9 cellular contexts compared by ENCODE assay signal in the genomic region with DNA sequence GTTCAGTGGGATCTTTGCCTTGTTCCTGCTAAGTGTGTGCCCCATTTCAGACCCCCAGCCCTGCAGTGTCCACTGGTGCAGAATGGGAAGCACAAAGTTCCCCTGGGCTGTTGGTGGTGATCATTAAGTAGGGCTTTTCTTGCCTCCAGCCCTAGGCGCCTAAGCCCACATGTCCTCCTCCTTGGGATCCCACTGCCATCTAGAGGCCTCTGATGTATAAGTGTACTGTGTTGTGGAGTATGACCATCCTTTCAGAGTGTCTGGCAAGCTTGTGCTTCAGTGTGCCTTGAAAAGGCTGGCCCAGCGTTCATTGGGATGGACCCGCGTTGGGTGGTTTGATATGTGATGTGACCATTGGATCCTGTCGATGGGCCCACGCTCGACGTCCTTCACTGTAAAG.
DNase-seq lines count a peak whose midpoint lies in the region; ATAC-seq, FAIRE-seq and TF ChIP-seq lines count a peak whose summit lies in the region.
"Had no signal": no experiment of that assay in that cellular context is flagged by ENCODE, and none has a peak within 500 bp of the region (broad histone marks: within the 10 kb centered on the region; RNA-seq: fewer than 3 reads in every experiment).

No MANE protein-coding gene starts in this region.

- peaks cover 5% of the 10 kb centered on the region for H3F3A ChIP-seq in SK-N-SH (replicated peaks; ENCODE audit: insufficient read depth)

- TF ChIP-seq EP300 in SK-N-SH (IDR thresholded peaks at IDR 0.05; ENCODE audit: borderline replicate concordance in 1 of 2, low read depth in 1 of 2, low read length in 1 of 2) = no peak

- TF ChIP-seq POLR2A in GM12891 (IDR thresholded peaks at IDR 0.05; ENCODE audit: low read depth, low read length) = no peak

- peak; percentile 40; the same call in 1 of the 2 replicates for TF ChIP-seq RAD21 in SK-N-SH (IDR thresholded peaks at IDR 0.05; ENCODE audit: low read length)

- H3K36me3 ChIP-seq in SK-N-SH (replicated peaks in 1 of 2; ENCODE audit: control insufficient read depth in 1 of 2, insufficient read depth in 2 of 2, low read length in 1 of 2) = peaks cover 3 to 25% of the 10 kb centered on the region in 2 experiments

- FAIRE-seq in GM12891 (lab: Jason Lieb, UNC) = no peak
- FAIRE-seq: H54 had no signal

- no peak overlapping the region for H3K4me3 ChIP-seq in AG09309 (ENCODE audit: control insufficient read depth, low read depth, low read length)
- H3K4me3 ChIP-seq in SK-N-SH (ENCODE audit: low read depth in 2 of 2, low read length in 1 of 2) = no peak overlapping the region

- no peaks in the 10 kb centered on the region for H4K20me1 ChIP-seq in SK-N-SH (ENCODE audit: insufficient read depth)

- intact Hi-C loops in left ventricle myocardium superior (cut with micrococcal nuclease) = no loop called here

- H3K4me2 ChIP-seq in SK-N-SH = no peak overlapping the region

- H3K27ac ChIP-seq in SK-N-SH (ENCODE audit: low read depth in 2 of 2, low read length in 1 of 2) = no peak overlapping the region

- POLR2A ChIA-PET in SK-N-SH (lab: Yijun Ruan, JAX) = no interaction called here

- 0 out of 2 replicates have a peak, but pooled peaks cover 12% of the 10 kb centered on the region for H3K9me3 ChIP-seq in SK-N-SH

- no peaks in the 10 kb centered on the region for H3K4me1 ChIP-seq in SK-N-SH (ENCODE audit: control insufficient read depth in 1 of 2, insufficient read depth in 2 of 2, low read depth in 1 of 2, low read length in 1 of 2)

- TF ChIP-seq CTCF in AG09309 (IDR thresholded peaks at IDR 0.05; ENCODE audit: control insufficient read depth, insufficient read depth, low read depth, low read length, missing control alignments) (peak; percentile 54), GM12873 (IDR thresholded peaks at IDR 0.05; ENCODE audit: insufficient read depth, low read depth, low read length, missing control alignments) (peak; percentile 37), SK-N-SH (IDR thresholded peaks at IDR 0.05) (no peak)

- peaks cover 23% of the 10 kb centered on the region for H3K79me2 ChIP-seq in SK-N-SH (ENCODE audit: insufficient read depth)

- no peak overlapping the region for H3K9ac ChIP-seq in SK-N-SH

- ATAC-seq in left ventricle myocardium superior (peak; percentile 74), GM21423 (IDR thresholded peaks at IDR 0.05; ENCODE audit: unreplicated experiment) (no peak)

- 90% methylated on average over 4 of the region's 8 CpGs for WGBS in SK-N-SH (ENCODE audit: low lambda C conversion rate)

- CTCF ChIA-PET in SK-N-SH (lab: Yijun Ruan, JAX) = interaction anchor here (0.9 to 1.6 kb wide), 4 partner anchors 10 to 132 kb away, joined by 3 to 5 read pairs (median 4); no protein-coding TSS in a partner anchor

- H3K9me2 ChIP-seq in SK-N-SH = no peaks in the 10 kb centered on the region

- H3K27me3 ChIP-seq in SK-N-SH (ENCODE audit: insufficient read depth) = no peaks in the 10 kb centered on the region

- no peak overlapping the region for H2AFZ ChIP-seq in SK-N-SH (ENCODE audit: low read depth)

- DNase-seq in AG09309 (ENCODE audit: low read depth) (peak; percentile 16), SK-N-SH (no peak), left ventricle myocardium superior (no peak), AML-193 (lab: John Stamatoyannopoulos, UW) (no peak), GM12891 (ENCODE audit: insufficient read length, low spot score) (no peak), NCI-H1417 treated with DMSO at 0.1 percent for 48 hours (lab: John Stamatoyannopoulos, UW) (no peak)

TF ChIP-seq in SK-N-SH, 30 proteins besides CTCF, POLR2A, EP300 and RAD21:
- no peak for TF ChIP-seq GATA2 (CRISPR knock-in tag; IDR thresholded peaks at IDR 0.05)
- TF ChIP-seq, protein P1, sequence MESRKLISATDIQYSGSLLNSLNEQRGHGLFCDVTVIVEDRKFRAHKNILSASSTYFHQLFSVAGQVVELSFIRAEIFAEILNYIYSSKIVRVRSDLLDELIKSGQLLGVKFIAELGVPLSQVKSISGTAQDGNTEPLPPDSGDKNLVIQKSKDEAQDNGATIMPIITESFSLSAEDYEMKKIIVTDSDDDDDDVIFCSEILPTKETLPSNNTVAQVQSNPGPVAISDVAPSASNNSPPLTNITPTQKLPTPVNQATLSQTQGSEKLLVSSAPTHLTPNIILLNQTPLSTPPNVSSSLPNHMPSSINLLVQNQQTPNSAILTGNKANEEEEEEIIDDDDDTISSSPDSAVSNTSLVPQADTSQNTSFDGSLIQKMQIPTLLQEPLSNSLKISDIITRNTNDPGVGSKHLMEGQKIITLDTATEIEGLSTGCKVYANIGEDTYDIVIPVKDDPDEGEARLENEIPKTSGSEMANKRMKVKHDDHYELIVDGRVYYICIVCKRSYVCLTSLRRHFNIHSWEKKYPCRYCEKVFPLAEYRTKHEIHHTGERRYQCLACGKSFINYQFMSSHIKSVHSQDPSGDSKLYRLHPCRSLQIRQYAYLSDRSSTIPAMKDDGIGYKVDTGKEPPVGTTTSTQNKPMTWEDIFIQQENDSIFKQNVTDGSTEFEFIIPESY (IDR thresholded peaks at IDR 0.05; ENCODE audit: borderline replicate concordance, low read depth) = no peak
- TF ChIP-seq RCOR1 (IDR thresholded peaks at IDR 0.05; ENCODE audit: low read length) = no peak
- TF ChIP-seq EZH2phosphoT487 (IDR thresholded peaks at IDR 0.05; ENCODE audit: borderline replicate concordance, low read depth) = no peak
- TF ChIP-seq GABPA (IDR thresholded peaks at IDR 0.05; ENCODE audit: low read depth) = no peak
- no peak for TF ChIP-seq FOXJ3 (CRISPR knock-in tag; IDR thresholded peaks at IDR 0.05)
- no peak for TF ChIP-seq SIN3A (IDR thresholded peaks at IDR 0.05; ENCODE audit: borderline replicate concordance, low read depth, low read length)
- no peak for TF ChIP-seq NRF1 (IDR thresholded peaks at IDR 0.05; ENCODE audit: low read depth, low read length)
- TF ChIP-seq, protein P2, sequence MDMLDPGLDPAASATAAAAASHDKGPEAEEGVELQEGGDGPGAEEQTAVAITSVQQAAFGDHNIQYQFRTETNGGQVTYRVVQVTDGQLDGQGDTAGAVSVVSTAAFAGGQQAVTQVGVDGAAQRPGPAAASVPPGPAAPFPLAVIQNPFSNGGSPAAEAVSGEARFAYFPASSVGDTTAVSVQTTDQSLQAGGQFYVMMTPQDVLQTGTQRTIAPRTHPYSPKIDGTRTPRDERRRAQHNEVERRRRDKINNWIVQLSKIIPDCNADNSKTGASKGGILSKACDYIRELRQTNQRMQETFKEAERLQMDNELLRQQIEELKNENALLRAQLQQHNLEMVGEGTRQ (IDR thresholded peaks at IDR 0.05; ENCODE audit: borderline replicate concordance, low read depth, low read length) = no peak
- TF ChIP-seq NFIC (IDR thresholded peaks at IDR 0.05; ENCODE audit: borderline replicate concordance) = no peak

TF ChIP-seq in GM12891, 5 proteins besides CTCF, POLR2A, EP300 and RAD21:
- TF ChIP-seq SPI1 (IDR thresholded peaks at IDR 0.05; ENCODE audit: low read depth, low read length) = no peak
- no peak for TF ChIP-seq POLR2AphosphoS5 (IDR thresholded peaks at IDR 0.05; ENCODE audit: low read depth, low read length)
- no peak for TF ChIP-seq POU2F2 (IDR thresholded peaks at IDR 0.05; ENCODE audit: low read depth, low read length)
- TF ChIP-seq PAX5 (IDR thresholded peaks at IDR 0.05; ENCODE audit: insufficient read depth, low read length, severe bottlenecking) = no peak
- TF ChIP-seq TAF1 (IDR thresholded peaks at IDR 0.05; ENCODE audit: low read depth, low read length) = no peak
